9 cellular contexts compared by ENCODE assay signal in genomic region chr4:52713456-52713937, GRCh38. TPM values are rescaled to one million over a fixed set of nuclear protein-coding genes. Genes with fewer than 3 reads are reported as not detected.
DNase-seq lines count a peak whose midpoint lies in the region; ATAC-seq and TF ChIP-seq lines count a peak whose summit lies in the region.
"Had no signal": no experiment of that assay in that cellular context is flagged by ENCODE, and none has a peak within 500 bp of the region (broad histone marks: within the 10 kb centered on the region; RNA-seq: fewer than 3 reads in every experiment).

No MANE protein-coding gene starts in this region.

- DNase-seq in CD4-positive, CD25-positive, alpha-beta regulatory T cell, result peak in 1 of 3 donors; percentile 20
- DNase-seq in Kasumi-1 (lab: John Stamatoyannopoulos, UW) (peak; percentile 41 to 63), choroid plexus epithelial cell (ENCODE audit: low read depth) (peak; percentile 13), DMS114 treated with DMSO at 0.1 percent for 48 hours (lab: John Stamatoyannopoulos, UW; ENCODE audit: unreplicated experiment) (no peak), GM13976 (ENCODE audit: low spot score) (no peak)
- DNase-seq in naive thymus-derived CD8-positive, alpha-beta T cell, result no peak
- no peak for DNase-seq in stimulated activated CD4-positive, alpha-beta T cell treated with anti-CD3 and anti-CD28 coated beads, Interleukin-4, amount 100 ng/mL, for 4 hours

- H3K27ac Mint-ChIP-seq in CD4-positive, CD25-positive, alpha-beta regulatory T cell, result peak overlapping the region; percentile 55 to 94 (median 85)
- H3K27ac Mint-ChIP-seq in naive thymus-derived CD8-positive, alpha-beta T cell, result peak overlapping the region; percentile 43 to 98 (median 95)

- POLR2A ChIA-PET in naive thymus-derived CD8-positive, alpha-beta T cell (lab: Charles Lee), result interaction anchor here (1.0 to 4.2 kb wide), 4 partner anchors 8 to 675 kb away, joined by 3 to 104 read pairs (median 10); partner anchors contain the start of genes SGCB and USP46

- ATAC-seq in CD4-positive, CD25-positive, alpha-beta regulatory T cell (ENCODE audit: low read depth in 2 of 2), result no peak
- ATAC-seq in naive thymus-derived CD8-positive, alpha-beta T cell, result no peak
- no peak for ATAC-seq in GM21381 (IDR thresholded peaks at IDR 0.05; ENCODE audit: unreplicated experiment)

- no peaks in the 10 kb centered on the region for H3K27me3 Mint-ChIP-seq in CD4-positive, CD25-positive, alpha-beta regulatory T cell
- no peaks in the 10 kb centered on the region for H3K27me3 Mint-ChIP-seq in naive thymus-derived CD8-positive, alpha-beta T cell

- peaks cover 32% of the 10 kb centered on the region for H3K4me1 ChIP-seq in CD4-positive, CD25-positive, alpha-beta regulatory T cell (ENCODE audit: control insufficient read depth, insufficient read depth, low read length, poor library complexity, severe bottlenecking)

- no peaks in the 10 kb centered on the region for H3K9me3 ChIP-seq in CD4-positive, CD25-positive, alpha-beta regulatory T cell (ENCODE audit: control insufficient read depth in 2 of 2, low read length in 2 of 2)
- H3K9me3 ChIP-seq: neutrophil had no signal

- H3K4me1 Mint-ChIP-seq in CD4-positive, CD25-positive, alpha-beta regulatory T cell, result peaks cover 14 to 53% (median 27%) of the 10 kb centered on the region in 4 donors
- H3K4me1 Mint-ChIP-seq in naive thymus-derived CD8-positive, alpha-beta T cell, result peaks cover 17 to 44% (median 34%) of the 10 kb centered on the region in 4 donors

- no peaks in the 10 kb centered on the region for H3K9me3 Mint-ChIP-seq in CD4-positive, CD25-positive, alpha-beta regulatory T cell
- H3K9me3 Mint-ChIP-seq in naive thymus-derived CD8-positive, alpha-beta T cell, result no peaks in the 10 kb centered on the region

- H3K27me3 ChIP-seq in CD4-positive, CD25-positive, alpha-beta regulatory T cell (ENCODE audit: control insufficient read depth, insufficient read depth, low read length), result no peaks in the 10 kb centered on the region

- H3K4me3 Mint-ChIP-seq in CD4-positive, CD25-positive, alpha-beta regulatory T cell, result peak overlapping the region; percentile 85 to 99 (median 94)
- peak overlapping the region; percentile 81 to 95 (median 93) for H3K4me3 Mint-ChIP-seq in naive thymus-derived CD8-positive, alpha-beta T cell

- peak overlapping the region; percentile 87 for H3K27ac ChIP-seq in CD4-positive, CD25-positive, alpha-beta regulatory T cell (ENCODE audit: insufficient read depth, low read length, poor library complexity, severe bottlenecking)
- H3K27ac ChIP-seq: neutrophil had no signal

- TF ChIP-seq CTCF in choroid plexus epithelial cell (conservative IDR thresholded peaks at IDR 0.05; ENCODE audit: low read depth, low read length) (no peak), GM13976 (IDR thresholded peaks at IDR 0.05; ENCODE audit: borderline replicate concordance, control extremely low read depth, extremely low read depth, insufficient read depth, missing control alignments) (no peak)

- peak overlapping the region; percentile 89 for H3K4me3 ChIP-seq in CD4-positive, CD25-positive, alpha-beta regulatory T cell (ENCODE audit: low read depth, low read length)
- peak overlapping the region; percentile 79 for H3K4me3 ChIP-seq in choroid plexus epithelial cell (ENCODE audit: low read depth, low read length)

- H3K36me3 Mint-ChIP-seq in CD4-positive, CD25-positive, alpha-beta regulatory T cell, result peaks cover 18% of the 10 kb centered on the region
- peaks cover 0 to 40% (median 11%) of the 10 kb centered on the region in 3 donors for H3K36me3 Mint-ChIP-seq in naive thymus-derived CD8-positive, alpha-beta T cell

- in situ Hi-C loops in GM13976 (cut with MboI; ENCODE audit: low sequenced_read_pairs, unreplicated experiment), result no loop called here

- H3K36me3 ChIP-seq in CD4-positive, CD25-positive, alpha-beta regulatory T cell (ENCODE audit: control insufficient read depth, insufficient read depth, low read length), result peaks cover 19% of the 10 kb centered on the region
- H3K36me3 ChIP-seq: neutrophil had no signal

RNA-seq across cellular contexts. Expression of gene ERVMER34-1, which starts 37.7 kb away (rescaled TPM):
- not detected for total RNA-seq in CD4-positive, CD25-positive, alpha-beta regulatory T cell
- polyA plus RNA-seq in CD4-positive, CD25-positive, alpha-beta regulatory T cell, result under 1 TPM in 1 of 4 donors, not detected in 3; 0.09 TPM
- not detected for total RNA-seq in naive thymus-derived CD8-positive, alpha-beta T cell
- polyA plus RNA-seq in naive thymus-derived CD8-positive, alpha-beta T cell, result not detected

RNA-seq across cellular contexts. Expression of gene USP46, which starts 54.4 kb away (rescaled TPM):
- 9.6 TPM for total RNA-seq in CD4-positive, CD25-positive, alpha-beta regulatory T cell
- polyA plus RNA-seq in CD4-positive, CD25-positive, alpha-beta regulatory T cell, result 1 to 10 TPM in 3 of 4 donors, under 1 TPM in 1; 0.32 to 1.8 (median 1.7) TPM
- 1 to 10 TPM; 2.7 to 3.9 TPM for total RNA-seq in naive thymus-derived CD8-positive, alpha-beta T cell
- polyA plus RNA-seq in naive thymus-derived CD8-positive, alpha-beta T cell, result under 1 TPM in 2 of 3 donors, not detected in 1; 0.24 to 0.28 TPM

Comparison
In these comparisons a context has a peak if more than half of its experiments do, and no peak if none do; other contexts are left out.
1. DNase-seq: peak in Kasumi-1 (2 of 2) and choroid plexus epithelial cell (single experiment); none in naive thymus-derived CD8-positive, alpha-beta T cell (0 of 10), DMS114 treated with DMSO at 0.1 percent for 48 hours (single experiment), GM13976 (single experiment) and stimulated activated CD4-positive, alpha-beta T cell treated with anti-CD3 and anti-CD28 coated beads, Interleukin-4, amount 100 ng/mL, for 4 hours (0 of 2).